29 cellular contexts compared by ENCODE assay signal in genomic region chr15:87419341-87419740, GRCh38.
"Had no signal": no experiment of that assay in that cellular context is flagged by ENCODE, and none has a peak within 500 bp of the region (broad histone marks: within the 10 kb centered on the region; RNA-seq: fewer than 3 reads in every experiment).

No MANE protein-coding gene starts in this region.

- DNase-seq: activated CD4-positive, alpha-beta T cell treated with anti-CD3 and anti-CD28 coated beads for 36 hours; activated CD4-positive, CD25-positive, alpha-beta regulatory T cell; activated effector memory CD4-positive, alpha-beta T cell treated with Interleukin-2 at 50 U/mL for 16 hours; activated naive CD4-positive, alpha-beta T cell treated with anti-CD3 and anti-CD28 coated beads for 36 hours; activated naive CD8-positive, alpha-beta T cell treated with anti-CD3 and anti-CD28 coated beads for 36 hours; activated T-cell treated with anti-CD3 and anti-CD28 coated beads for 4 hours; activated T-cell treated with anti-CD3 and anti-CD28 coated beads, Interleukin-2, amount 50 U/mL, for 72 hours; adrenal gland; aorta; cortex of kidney; heart left ventricle; hypothalamus; immature natural killer cell; kidney; left colon; midbrain; naive thymus-derived CD4-positive, alpha-beta T cell; nucleus accumbens; stimulated activated CD4-positive, alpha-beta T cell treated with anti-CD3 and anti-CD28 coated beads, Interleukin-15, amount 100 ng/mL, for 24 hours; stimulated activated CD4-positive, alpha-beta T cell treated with anti-CD3 and anti-CD28 coated beads, Interleukin-2, amount 100 ng/mL, for 24 hours; stimulated activated naive CD4-positive, alpha-beta T cell treated with Interleukin-2 at 50 U/mL for 16 hours; testis; transverse colon had no signal

- H3K4me1 Mint-ChIP-seq: activated CD4-positive, alpha-beta T cell treated with anti-CD3 and anti-CD28 coated beads for 36 hours; activated naive CD8-positive, alpha-beta T cell treated with anti-CD3 and anti-CD28 coated beads for 36 hours; immature natural killer cell; memory B cell; naive thymus-derived CD4-positive, alpha-beta T cell; neural crest cell had no signal

- H3K9ac ChIP-seq: parathyroid adenoma had no signal

- H3K9me3 Mint-ChIP-seq: activated naive CD4-positive, alpha-beta T cell treated with anti-CD3 and anti-CD28 coated beads for 36 hours; activated naive CD8-positive, alpha-beta T cell treated with anti-CD3 and anti-CD28 coated beads for 36 hours; brain had no signal

- H3K36me3 ChIP-seq: adrenal gland, heart left ventricle, right atrium auricular region, transverse colon had no signal

- H3K27ac Mint-ChIP-seq: activated CD4-positive, alpha-beta T cell treated with anti-CD3 and anti-CD28 coated beads for 36 hours; activated naive CD4-positive, alpha-beta T cell treated with anti-CD3 and anti-CD28 coated beads for 36 hours; activated naive CD8-positive, alpha-beta T cell treated with anti-CD3 and anti-CD28 coated beads for 36 hours; activated T-cell treated with anti-CD3 and anti-CD28 coated beads, Interleukin-2, amount 50 U/mL, for 72 hours; brain; immature natural killer cell; memory B cell; naive thymus-derived CD4-positive, alpha-beta T cell had no signal

- H3K4me3 ChIP-seq: adrenal gland, heart left ventricle, right atrium auricular region, testis, transverse colon had no signal

- H3K27ac ChIP-seq: adrenal gland, foreskin keratinocyte, heart left ventricle, parathyroid adenoma, right atrium auricular region, testis, transverse colon had no signal

- H3K27me3 ChIP-seq: adrenal gland, foreskin keratinocyte, heart left ventricle, right atrium auricular region, testis, transverse colon had no signal

- H3K27me3 Mint-ChIP-seq: activated CD4-positive, alpha-beta T cell treated with anti-CD3 and anti-CD28 coated beads for 36 hours; brain; memory B cell had no signal

- H3K4me1 ChIP-seq: adrenal gland, foreskin keratinocyte, heart left ventricle, parathyroid adenoma, right atrium auricular region, testis, transverse colon had no signal

- H3K79me2 ChIP-seq: parathyroid adenoma had no signal

- H3K9me3 ChIP-seq: adrenal gland, heart left ventricle, right atrium auricular region, testis, transverse colon had no signal

- H2AFZ ChIP-seq: parathyroid adenoma had no signal

- H3K36me3 Mint-ChIP-seq: activated naive CD8-positive, alpha-beta T cell treated with anti-CD3 and anti-CD28 coated beads for 36 hours; brain; immature natural killer cell; memory B cell; naive thymus-derived CD4-positive, alpha-beta T cell had no signal

- H3K4me3 Mint-ChIP-seq: activated CD4-positive, alpha-beta T cell treated with anti-CD3 and anti-CD28 coated beads for 36 hours; activated naive CD4-positive, alpha-beta T cell treated with anti-CD3 and anti-CD28 coated beads for 36 hours; activated naive CD8-positive, alpha-beta T cell treated with anti-CD3 and anti-CD28 coated beads for 36 hours; activated T-cell treated with anti-CD3 and anti-CD28 coated beads, Interleukin-2, amount 50 U/mL, for 72 hours; brain; immature natural killer cell; memory B cell; naive thymus-derived CD4-positive, alpha-beta T cell; neural crest cell had no signal
